In genomic region chr12:104486416-104486815, GRCh38 we compare ENCODE assay signal across 11 cellular contexts. TPM values are rescaled to one million over a fixed set of nuclear protein-coding genes. Genes with fewer than 3 reads are reported as not detected.
A peak's percentile ranks its signal among the peaks of the same experiment; 100 is the strongest.
DNase-seq lines count a peak whose midpoint lies in the region; ATAC-seq, FAIRE-seq and TF ChIP-seq lines count a peak whose summit lies in the region.
"Had no signal": no experiment of that assay in that cellular context is flagged by ENCODE, and none has a peak within 500 bp of the region (broad histone marks: within the 10 kb centered on the region; RNA-seq: fewer than 3 reads in every experiment).

No MANE protein-coding gene starts in this region.

- peak overlapping the region; percentile 20 for H3K4me3 Mint-ChIP-seq in activated CD4-positive, alpha-beta T cell treated with anti-CD3 and anti-CD28 coated beads, Interleukin-2, amount 10 ng/mL, durations not matched to agents 24 days and 14 days
- peak overlapping the region; percentile 22 for H3K4me3 Mint-ChIP-seq in stimulated activated effector memory CD8-positive, alpha-beta T cell treated with anti-CD3 and anti-CD28 coated beads, Interleukin-12 subunit alpha, Interleukin-12 subunit beta, amount 100 ng/mL, for 72 hours

- H3K9me3 Mint-ChIP-seq in activated CD4-positive, alpha-beta T cell treated with anti-CD3 and anti-CD28 coated beads, Interleukin-2, amount 10 ng/mL, durations not matched to agents 24 days and 14 days: no peaks in the 10 kb centered on the region
- H3K9me3 Mint-ChIP-seq in stimulated activated effector memory CD8-positive, alpha-beta T cell treated with anti-CD3 and anti-CD28 coated beads, Interleukin-12 subunit alpha, Interleukin-12 subunit beta, amount 100 ng/mL, for 72 hours: no peaks in the 10 kb centered on the region

- CTCF ChIA-PET in GM12878 (lab: Yijun Ruan, JAX): interaction anchor here (1.5 to 2.5 kb wide), 5 partner anchors 11 to 105 kb away, joined by 5 to 14 read pairs (median 7); partner anchors contain the start of gene CHST11

- intact Hi-C loops in activated CD4-positive, alpha-beta T cell treated with anti-CD3 and anti-CD28 coated beads, Interleukin-2, amount 10 ng/mL, durations not matched to agents 24 days and 14 days (cut with micrococcal nuclease): no loop called here
- intact Hi-C loops in GM12878 (cut with micrococcal nuclease; ENCODE audit: unreplicated experiment): no loop called here

- RAD21 ChIA-PET in GM12878 (lab: Charles Lee; ENCODE audit: unreplicated experiment): interaction anchor here (1.0 to 1.5 kb wide), 5 partner anchors 13 to 105 kb away, joined by 3 to 9 read pairs (median 4); no protein-coding TSS in a partner anchor

- POLR2A ChIA-PET in GM12878 (lab: Charles Lee): interaction anchor here (1.1 to 2.1 kb wide), 5 partner anchors 8 to 26 kb away, joined by 3 to 11 read pairs (median 6); no protein-coding TSS in a partner anchor

- no peak for TF ChIP-seq POLR2A in GM12878 (IDR thresholded peaks at IDR 0.05; ENCODE audit: low read depth, low read length)

- H3K9me3 ChIP-seq in KOPT-K1 (ENCODE audit: insufficient read depth, low read length, poor library complexity, severe bottlenecking) (no peaks in the 10 kb centered on the region), GM12878 (replicated peaks; ENCODE audit: control insufficient read depth, insufficient read depth, low read length) (no peaks in the 10 kb centered on the region)
- H3K9me3 ChIP-seq: A549 had no signal

- 0 out of 2 replicates have a peak overlapping the region, but pooled peaks have one; percentile 11 for H3K4me2 ChIP-seq in GM12878 (ENCODE audit: control insufficient read depth, insufficient read depth)

- ATAC-seq in GM12878 (0 out of 3 replicates have a peak, but pooled peaks have one; percentile 6), HG03095 (IDR thresholded peaks at IDR 0.05; ENCODE audit: unreplicated experiment) (no peak), GM18867 (IDR thresholded peaks at IDR 0.05; ENCODE audit: unreplicated experiment) (no peak)
- no peak for ATAC-seq in stimulated activated effector memory CD8-positive, alpha-beta T cell treated with anti-CD3 and anti-CD28 coated beads, Interleukin-12 subunit alpha, Interleukin-12 subunit beta, amount 100 ng/mL, for 72 hours
- ATAC-seq: left lobe of liver had no signal

- no peak for TF ChIP-seq EP300 in GM12878 (IDR thresholded peaks at IDR 0.05; ENCODE audit: borderline replicate concordance in 1 of 2, control insufficient read depth in 1 of 2, low read depth in 2 of 2, low read length in 2 of 2)

- TF ChIP-seq CTCF in GM12878 (IDR thresholded peaks at IDR 0.05 in 2 of 3, conservative IDR thresholded peaks at IDR 0.05 in 1 of 3; ENCODE audit: control insufficient read depth in 2 of 3, extremely low read depth in 1 of 3, insufficient read depth in 1 of 3, low read depth in 3 of 3, low read length in 3 of 3): no peak

- peaks cover 42% of the 10 kb centered on the region for H3K36me3 Mint-ChIP-seq in activated CD4-positive, alpha-beta T cell treated with anti-CD3 and anti-CD28 coated beads, Interleukin-2, amount 10 ng/mL, durations not matched to agents 24 days and 14 days (ENCODE audit: low read depth)
- H3K36me3 Mint-ChIP-seq in stimulated activated effector memory CD8-positive, alpha-beta T cell treated with anti-CD3 and anti-CD28 coated beads, Interleukin-12 subunit alpha, Interleukin-12 subunit beta, amount 100 ng/mL, for 72 hours: peaks cover 19% of the 10 kb centered on the region

- peaks cover 67% of the 10 kb centered on the region for H3K79me2 ChIP-seq in GM12878 (ENCODE audit: control insufficient read depth, insufficient read depth, low read length)

- BruUV-seq in GM12878 (replicated peaks; lab: Mats Ljungman, UMichigan): no TSS peak

- H3K4me1 ChIP-seq in GM12878 (ENCODE audit: control insufficient read depth, insufficient read depth, low read length): peaks cover 36% of the 10 kb centered on the region

- peaks cover 82% of the 10 kb centered on the region for H3K4me1 Mint-ChIP-seq in activated CD4-positive, alpha-beta T cell treated with anti-CD3 and anti-CD28 coated beads, Interleukin-2, amount 10 ng/mL, durations not matched to agents 24 days and 14 days
- peaks cover 93% of the 10 kb centered on the region for H3K4me1 Mint-ChIP-seq in stimulated activated effector memory CD8-positive, alpha-beta T cell treated with anti-CD3 and anti-CD28 coated beads, Interleukin-12 subunit alpha, Interleukin-12 subunit beta, amount 100 ng/mL, for 72 hours

- peak overlapping the region; percentile 30 for H3K27ac Mint-ChIP-seq in activated CD4-positive, alpha-beta T cell treated with anti-CD3 and anti-CD28 coated beads, Interleukin-2, amount 10 ng/mL, durations not matched to agents 24 days and 14 days
- H3K27ac Mint-ChIP-seq in stimulated activated effector memory CD8-positive, alpha-beta T cell treated with anti-CD3 and anti-CD28 coated beads, Interleukin-12 subunit alpha, Interleukin-12 subunit beta, amount 100 ng/mL, for 72 hours: peak overlapping the region; percentile 10

- no peak overlapping the region for H3K4me3 ChIP-seq in GM12878
- H3K4me3 ChIP-seq: A549 had no signal

- in situ Hi-C loops in GM12878 (cut with MboI): no loop called here

- FAIRE-seq in GM12878 (lab: Jason Lieb, UNC): no peak
- FAIRE-seq: A549 had no signal

- peaks cover 47% of the 10 kb centered on the region for H3K36me3 ChIP-seq in KOPT-K1 (ENCODE audit: insufficient read depth, low read length)
- peaks cover 0 to 6% of the 10 kb centered on the region in 2 experiments; a peak in 2 of 4 replicates for H3K36me3 ChIP-seq in GM12878 (ENCODE audit: control insufficient read depth in 2 of 2, insufficient read depth in 2 of 2, low read length in 1 of 2)

- H3K27me3 Mint-ChIP-seq in activated CD4-positive, alpha-beta T cell treated with anti-CD3 and anti-CD28 coated beads, Interleukin-2, amount 10 ng/mL, durations not matched to agents 24 days and 14 days: no peaks in the 10 kb centered on the region

- SMC1A ChIA-PET in GM12878 (lab: Charles Lee; ENCODE audit: uncharacterized antibody, unreplicated experiment): interaction anchor here (0.6 to 3.2 kb wide), 9 partner anchors 8 to 134 kb away, joined by 3 to 41 read pairs (median 6); partner anchors contain the start of gene CHST11

- no peak for DNase-seq in activated CD4-positive, alpha-beta T cell treated with anti-CD3 and anti-CD28 coated beads, Interleukin-2, amount 10 ng/mL, durations not matched to agents 24 days and 14 days
- DNase-seq in activated CD4-positive, alpha-beta T cell treated with anti-CD3 and anti-CD28 coated beads for 1 hour: no peak
- DNase-seq in GM12878 (ENCODE audit: low read depth, low spot score): no peak
- no peak for DNase-seq in stimulated activated effector memory CD8-positive, alpha-beta T cell treated with anti-CD3 and anti-CD28 coated beads, Interleukin-12 subunit alpha, Interleukin-12 subunit beta, amount 100 ng/mL, for 72 hours (ENCODE audit: low spot score in 2 of 2)
- DNase-seq in NCI-H446 (lab: John Stamatoyannopoulos, UW): no peak
- DNase-seq: NK-92 treated with Interleukin-12 subunit alpha and Interleukin-12 subunit beta, amount 100 ng/mL, for 24 hours had no signal

- H4K20me1 ChIP-seq in GM12878 (ENCODE audit: control insufficient read depth, insufficient read depth): no peaks in the 10 kb centered on the region

- 91% methylated on average over 6 of the region's 6 CpGs for WGBS in GM12878 (ENCODE audit: insufficient coverage, insufficient replicate concordance, low lambda C conversion rate, missing lambda C conversion rate)

- no peak for TF ChIP-seq RAD21 in GM12878 (IDR thresholded peaks at IDR 0.05; ENCODE audit: insufficient read depth, low read depth, low read length)

- no peak overlapping the region for H2AFZ ChIP-seq in GM12878 (ENCODE audit: control insufficient read depth, low read depth, low read length)

- H3K27ac ChIP-seq in KOPT-K1 (ENCODE audit: low read depth, low read length, poor library complexity, severe bottlenecking): peak overlapping the region; percentile 99
- no peak overlapping the region for H3K27ac ChIP-seq in GM12878 (ENCODE audit: control insufficient read depth, insufficient read depth)

- no peaks in the 10 kb centered on the region for H3K27me3 ChIP-seq in GM12878 (replicated peaks in 1 of 2; ENCODE audit: control insufficient read depth in 2 of 2, insufficient read depth in 2 of 2, low read length in 1 of 2)

- no peak overlapping the region for H3K9ac ChIP-seq in GM12878 (ENCODE audit: control insufficient read depth, insufficient read depth, low read length)

TF ChIP-seq in GM12878, 131 proteins besides CTCF, POLR2A, EP300 and RAD21 (continues in another document):
- no peak for TF ChIP-seq ELK1 (IDR thresholded peaks at IDR 0.05; ENCODE audit: low read depth, low read length)
- no peak for TF ChIP-seq HDAC2 (IDR thresholded peaks at IDR 0.05)
- TF ChIP-seq NFYA (IDR thresholded peaks at IDR 0.05; ENCODE audit: borderline replicate concordance, low read depth, low read length): no peak

RNA-seq across cellular contexts. Expression of gene CHST11, which starts 29.7 kb away (rescaled TPM):
- total RNA-seq in activated CD4-positive, alpha-beta T cell treated with anti-CD3 and anti-CD28 coated beads, Interleukin-2, amount 10 ng/mL, durations not matched to agents 24 days and 14 days: 44.9 and 46.2 TPM in 2 replicates
- total RNA-seq in GM12878 (2013; cell fraction: nucleolus; rRNA removed): 76.7 and 93.6 TPM in 2 replicates
- 19.9 and 23.8 TPM in 2 replicates for total RNA-seq in GM12878 (2014; rRNA removed)
- total RNA-seq in GM12878 (2014; rRNA removed; fragmentation: Illumina TruSeq; extraction: Trizol): 12.3 and 13.0 TPM in 2 replicates
- 34.8 and 38.1 TPM in 2 replicates for total RNA-seq in GM12878 (2021)
- 6.0 TPM for polyA plus RNA-seq in GM12878 (2011; ENCODE audit: low read depth)
- 20.0 and 25.7 TPM in 2 replicates for polyA plus RNA-seq in GM12878 (2011; rRNA removed)
- 46.8 and 64.2 TPM in 2 replicates for polyA plus RNA-seq in GM12878 (2011; cell fraction: cytosol; rRNA removed)
- polyA plus RNA-seq in GM12878 (2011; cell fraction: nucleus; rRNA removed): 21.6 and 29.7 TPM in 2 replicates
- polyA plus RNA-seq in GM12878 (2012): 11.8 and 12.6 TPM in 2 replicates
- polyA plus RNA-seq in GM12878 (2014; fragmentation: Illumina TruSeq; extraction: Trizol): 12.5 and 13.4 TPM in 2 replicates
- polyA plus RNA-seq in GM12878 (2014; fragmentation: Nextera tagmentation; extraction: Ambion mirVana): 1 to 10 TPM; 1.9 to 2.5 TPM
- 11.3 and 23.1 TPM in 2 replicates for polyA plus RNA-seq in GM12878 (2014; rRNA removed)
- polyA plus RNA-seq in GM12878 (2016; fragmentation: Nextera tagmentation; extraction: Ambion mirVana): 10 to 100 TPM; 20.9 to 24.6 TPM
- polyA minus RNA-seq in GM12878 (2011; rRNA and poly(A)+ RNA removed): 36.6 and 44.7 TPM in 2 replicates
- polyA minus RNA-seq in GM12878 (2011; cell fraction: cytosol; rRNA and poly(A)+ RNA removed): 11.2 and 11.3 TPM in 2 replicates
- polyA minus RNA-seq in GM12878 (2011; cell fraction: nucleus; rRNA and poly(A)+ RNA removed): 25.5 and 48.1 TPM in 2 replicates
